Comparison of ENCODE assay signal across 1 cellular context in the genomic region with DNA sequence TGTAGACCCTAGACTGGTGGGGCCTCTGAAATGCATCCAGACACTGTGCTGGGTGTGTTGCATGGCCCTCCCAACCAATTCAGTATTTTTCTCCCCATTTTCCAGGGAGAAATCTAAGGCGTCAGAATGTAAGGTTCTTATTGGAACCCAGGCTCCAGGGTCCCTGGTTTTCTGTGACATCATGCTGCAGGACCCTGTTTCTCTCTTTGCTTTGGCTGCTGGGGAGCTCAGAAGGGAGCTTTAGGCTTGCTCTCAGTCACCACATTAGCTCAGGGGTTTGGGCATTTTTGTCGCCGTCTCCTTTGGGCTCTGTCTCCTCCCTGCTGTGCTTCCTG.
TF ChIP-seq lines count a peak whose summit lies in the region.

No MANE protein-coding gene starts in this region.

TF ChIP-seq in H1, 55 proteins besides CTCF, POLR2A, EP300 and RAD21 (continued from another document):
- TF ChIP-seq, protein P1, sequence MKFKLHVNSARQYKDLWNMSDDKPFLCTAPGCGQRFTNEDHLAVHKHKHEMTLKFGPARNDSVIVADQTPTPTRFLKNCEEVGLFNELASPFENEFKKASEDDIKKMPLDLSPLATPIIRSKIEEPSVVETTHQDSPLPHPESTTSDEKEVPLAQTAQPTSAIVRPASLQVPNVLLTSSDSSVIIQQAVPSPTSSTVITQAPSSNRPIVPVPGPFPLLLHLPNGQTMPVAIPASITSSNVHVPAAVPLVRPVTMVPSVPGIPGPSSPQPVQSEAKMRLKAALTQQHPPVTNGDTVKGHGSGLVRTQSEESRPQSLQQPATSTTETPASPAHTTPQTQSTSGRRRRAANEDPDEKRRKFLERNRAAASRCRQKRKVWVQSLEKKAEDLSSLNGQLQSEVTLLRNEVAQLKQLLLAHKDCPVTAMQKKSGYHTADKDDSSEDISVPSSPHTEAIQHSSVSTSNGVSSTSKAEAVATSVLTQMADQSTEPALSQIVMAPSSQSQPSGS (IDR thresholded peaks at IDR 0.05; ENCODE audit: low read length) = no peak
- TF ChIP-seq GTF2F1 (IDR thresholded peaks at IDR 0.05; ENCODE audit: borderline replicate concordance, low read depth, low read length) = no peak
- TF ChIP-seq CHD1 (IDR thresholded peaks at IDR 0.05; ENCODE audit: low read depth, low read length) = no peak
- no peak for TF ChIP-seq RBBP5 (IDR thresholded peaks at IDR 0.05; ENCODE audit: borderline replicate concordance, low read depth, low read length)
- no peak for TF ChIP-seq EGR1 (IDR thresholded peaks at IDR 0.05; ENCODE audit: borderline replicate concordance, low read depth, low read length)
- no peak for TF ChIP-seq SAP30 (IDR thresholded peaks at IDR 0.05; ENCODE audit: insufficient read depth, insufficient replicate concordance, low read length)
- no peak for TF ChIP-seq ZNF274 (IDR thresholded peaks at IDR 0.05; ENCODE audit: borderline replicate concordance, extremely low read depth, low read length)
- no peak for TF ChIP-seq YY1 (IDR thresholded peaks at IDR 0.05; ENCODE audit: low read depth, low read length)
- TF ChIP-seq TAF1 (IDR thresholded peaks at IDR 0.05; ENCODE audit: low read depth, low read length) = no peak
- TF ChIP-seq EZH2 (IDR thresholded peaks at IDR 0.05; ENCODE audit: low read depth, low read length, severe bottlenecking) = no peak
- TF ChIP-seq RXRA (IDR thresholded peaks at IDR 0.05; ENCODE audit: insufficient read depth, low read depth, low read length) = no peak
- TF ChIP-seq ASH2L (IDR thresholded peaks at IDR 0.05; ENCODE audit: low read length) = no peak
- no peak for TF ChIP-seq MAFK (IDR thresholded peaks at IDR 0.05; ENCODE audit: low read depth, low read length)
